Comparison of ENCODE assay signal across 9 cellular contexts in genomic region chr4:184474261-184475095, GRCh38. TPM values are rescaled to one million over a fixed set of nuclear protein-coding genes. Genes with fewer than 3 reads are reported as not detected.
DNase-seq lines count a peak whose midpoint lies in the region; ATAC-seq, FAIRE-seq and TF ChIP-seq lines count a peak whose summit lies in the region.
"Had no signal": no experiment of that assay in that cellular context is flagged by ENCODE, and none has a peak within 500 bp of the region (broad histone marks: within the 10 kb centered on the region; RNA-seq: fewer than 3 reads in every experiment).

Gene IRF2 (minus strand): TSS chr4:184474550. CDS start chr4:184429064, 45,486 bp downstream.

- no peak for FAIRE-seq in kidney (lab: Jason Lieb, UNC)
- FAIRE-seq: colon had no signal

- intact Hi-C loops in kidney (cut with DNase I): no loop called here

- H3K36me3 ChIP-seq in kidney (ENCODE audit: control insufficient read depth in 1 of 2, insufficient read depth in 2 of 2, low read length in 2 of 2): no peaks in the 10 kb centered on the region

- H3K27ac ChIP-seq in kidney (ENCODE audit: low read depth in 2 of 2, low read length in 2 of 2): peak within 1 kb of the TSS; percentile 97 to 99

- peak; percentile 88 for TF ChIP-seq POLR2A in GM19193 (IDR thresholded peaks at IDR 0.05; ENCODE audit: extremely low read depth, insufficient read depth, insufficient read length)

- DNase-seq in AML-193 (lab: John Stamatoyannopoulos, UW) (peak; percentile 94 to 95), NCI-H510A treated with DMSO at 0.1 percent for 48 hours (lab: John Stamatoyannopoulos, UW) (peak; percentile 85), cerebellum (ENCODE audit: low spot score) (peak; percentile 95), kidney (peak; percentile 99)
- peak; percentile 92 to 93 for DNase-seq in activated CD4-positive, alpha-beta T cell treated with anti-CD3 and anti-CD28 coated beads for 24 hours (ENCODE audit: low read depth in 2 of 2)
- DNase-seq in stimulated activated CD4-positive, alpha-beta T cell treated with anti-CD3 and anti-CD28 coated beads, Interleukin-15, amount 100 ng/mL, for 1 hour (ENCODE audit: low read depth in 1 of 2, low spot score in 1 of 2): peak; percentile 89 to 92

- peak; percentile 12 for TF ChIP-seq CTCF in kidney (IDR thresholded peaks at IDR 0.05; ENCODE audit: borderline replicate concordance, extremely low read depth, insufficient read depth)

- H3K4me3 ChIP-seq in kidney (ENCODE audit: low read length in 2 of 2): peak within 1 kb of the TSS; percentile 97 to 100

- H3K4me1 ChIP-seq in kidney (ENCODE audit: control insufficient read depth in 1 of 2, insufficient read depth in 1 of 2, low read depth in 1 of 2, low read length in 2 of 2): peaks cover 20 to 28% of the 10 kb centered on the region in 2 donors

- H3K9me3 ChIP-seq in kidney (ENCODE audit: control insufficient read depth in 1 of 2, low read length in 2 of 2): no peaks in the 10 kb centered on the region

- ATAC-seq in HG03432 (IDR thresholded peaks at IDR 0.05; ENCODE audit: unreplicated experiment): peak; percentile 71

- H3K9ac ChIP-seq in kidney (ENCODE audit: low read length in 2 of 2): peak within 1 kb of the TSS; percentile 97 to 100

RNA-seq across cellular contexts. Expression of gene IRF2, which starts in this region (rescaled TPM):
- total RNA-seq in cerebellum (12.7 TPM), kidney (42.8 TPM)
- polyA plus RNA-seq in kidney (ENCODE audit: insufficient read depth, low read depth, low replicate concordance): 16.8 TPM

Comparison
In these comparisons a context has a peak if more than half of its experiments do, and no peak if none do; other contexts are left out.
1. Peak in every context shown above with its lines: DNase-seq, ATAC-seq, H3K4me3 ChIP-seq and H3K27ac ChIP-seq.